1 cellular context compared by ENCODE assay signal in genomic region chr6:150248300-150248699, GRCh38.
TF ChIP-seq lines count a peak whose summit lies in the region.

No MANE protein-coding gene starts in this region.

TF ChIP-seq in GM12878, 131 proteins besides CTCF, POLR2A, EP300 and RAD21 (continued from another document):
- TF ChIP-seq E2F8 (IDR thresholded peaks at IDR 0.05; ENCODE audit: low read depth, partially characterized antibody) (no peak), SPI1 (IDR thresholded peaks at IDR 0.05; ENCODE audit: borderline replicate concordance, insufficient read depth, low read depth, low read length) (no peak), NR2F1 (conservative IDR thresholded peaks at IDR 0.05) (peak; percentile 35; the same call in 1 of the 2 replicates)
TF ChIP-seq in GM12878: peak in this region for 1.
